ENCODE assay signal across 21 cellular contexts in the genomic region with DNA sequence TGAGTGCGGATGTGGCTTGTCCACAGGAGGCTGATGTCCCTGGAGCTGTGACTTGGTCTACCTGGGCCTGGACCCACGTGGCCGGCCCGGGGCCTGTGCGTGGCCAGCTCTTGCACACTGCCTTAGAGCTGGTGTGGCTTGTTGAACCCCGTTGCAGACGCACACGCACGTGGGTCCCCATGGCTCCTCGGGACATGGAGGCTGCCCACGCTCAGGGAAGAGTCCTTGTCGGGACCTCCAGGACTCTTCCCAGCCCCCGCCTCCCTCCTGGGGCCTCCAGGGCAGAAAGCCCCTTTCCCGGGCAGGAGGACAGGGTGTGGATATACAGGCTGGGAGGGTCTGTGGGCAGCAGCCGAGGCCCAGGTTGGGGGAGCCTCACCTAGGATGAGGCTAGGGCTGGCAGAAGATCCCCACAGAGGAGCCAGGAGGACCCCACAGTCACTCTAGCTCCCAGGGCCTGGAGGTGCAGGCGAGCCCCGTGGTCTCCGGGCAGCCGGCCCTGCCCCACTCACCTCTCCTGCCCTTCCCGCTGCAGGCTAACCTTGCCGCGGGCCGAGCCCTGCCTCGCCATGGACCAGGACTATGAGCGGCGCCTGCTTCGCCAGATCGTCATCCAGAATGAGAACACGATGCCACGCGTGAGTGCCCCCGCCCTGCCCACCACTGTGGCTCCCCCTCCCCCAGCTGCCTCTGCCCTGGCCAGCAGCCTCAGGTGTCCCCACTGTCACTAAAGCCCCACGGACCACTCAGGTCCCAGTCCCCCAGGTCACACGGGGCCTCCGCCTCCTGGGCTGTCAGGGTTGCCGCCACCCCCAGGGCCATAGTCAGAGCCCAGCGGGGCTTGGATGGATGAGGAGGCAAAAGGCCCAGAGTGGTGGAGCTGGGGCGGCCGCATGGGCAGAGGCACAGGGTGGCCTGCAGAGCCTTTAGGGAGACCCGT. TPM values are rescaled to one million over a fixed set of nuclear protein-coding genes. Genes with fewer than 3 reads are reported as not detected.
DNase-seq lines count a peak whose midpoint lies in the region; ATAC-seq, FAIRE-seq and TF ChIP-seq lines count a peak whose summit lies in the region.
"Had no signal": no experiment of that assay in that cellular context is flagged by ENCODE, and none has a peak within 500 bp of the region (broad histone marks: within the 10 kb centered on the region; RNA-seq: fewer than 3 reads in every experiment).

No MANE protein-coding gene starts in this region.

- H3K4me2 ChIP-seq in IMR-90 (ENCODE audit: low read depth, low read length) (no peak overlapping the region), K562 (ENCODE audit: insufficient read depth, low read length) (no peak overlapping the region)
- H3K4me2 ChIP-seq: A549, GM23338 had no signal

- H3K36me3 ChIP-seq in IMR-90 (ENCODE audit: control insufficient read depth, insufficient read depth, low read length) (peaks cover 48% of the 10 kb centered on the region), K562 (ENCODE audit: control insufficient read depth, insufficient read depth, low read length) (peaks cover 63% of the 10 kb centered on the region; the same call in 1 of the 3 replicates), upper lobe of right lung (peaks cover 54% of the 10 kb centered on the region)

- H3K18ac ChIP-seq in IMR-90 (ENCODE audit: low read depth, low read length): no peak overlapping the region

- H3K36me3 Mint-ChIP-seq in mesothelial cell of epicardium: peaks cover 11% of the 10 kb centered on the region

- H3K27ac ChIP-seq in IMR-90 (ENCODE audit: insufficient read depth, low read length): no peak overlapping the region
- H3K27ac ChIP-seq in K562 (ENCODE audit: extremely low read depth, low read depth, low read length): no peak overlapping the region
- H3K27ac ChIP-seq in upper lobe of right lung: no peak overlapping the region
- H3K27ac ChIP-seq: A549 had no signal

- H2AFZ ChIP-seq in IMR-90 (replicated peaks; ENCODE audit: low read length, poor library complexity) (no peak overlapping the region), K562 (ENCODE audit: low read depth, low read length) (no peak overlapping the region)
- H2AFZ ChIP-seq: GM23338 had no signal

- dilution Hi-C loops in IMR-90 (cut with HindIII; ENCODE audit: low sequenced_read_pairs, unreplicated experiment): no loop called here

- no peak overlapping the region for H2AK5ac ChIP-seq in IMR-90 (ENCODE audit: low read depth, low read length)

- H3K9me1 ChIP-seq in IMR-90 (ENCODE audit: insufficient read depth, low read length) (peaks cover 13% of the 10 kb centered on the region), K562 (ENCODE audit: control insufficient read depth, insufficient read depth, low read length) (peaks cover 4% of the 10 kb centered on the region)

- no peak overlapping the region for H2BK5ac ChIP-seq in IMR-90 (ENCODE audit: low read depth, low read length, poor library complexity, severe bottlenecking)

- H2BK120ac ChIP-seq in IMR-90 (ENCODE audit: low read depth, low read length): no peak overlapping the region

- H4K20me1 ChIP-seq in IMR-90 (ENCODE audit: insufficient read depth, low read length): peaks cover 74% of the 10 kb centered on the region
- peaks cover 12% of the 10 kb centered on the region; the same call in 1 of the 2 replicates for H4K20me1 ChIP-seq in K562 (replicated peaks; ENCODE audit: control insufficient read depth, insufficient read depth, low read length)

- TF ChIP-seq POLR2A in IMR-90 (IDR thresholded peaks at IDR 0.05; ENCODE audit: low read depth, low read length) (no peak), K562 (conservative IDR thresholded peaks at IDR 0.05) (no peak)

- no peak overlapping the region for H3K9ac ChIP-seq in IMR-90 (ENCODE audit: low read depth, low read length)
- peak overlapping the region in 1 of 2 experiments; percentile 72; a peak in 2 of 4 replicates for H3K9ac ChIP-seq in K562 (ENCODE audit: insufficient read depth in 1 of 2, low read depth in 2 of 2, low read length in 2 of 2)

- CTCF ChIA-PET in IMR-90 (lab: Yijun Ruan, JAX) (no interaction called here), K562 (lab: Yijun Ruan, JAX; ENCODE audit: low intra/inter-chr PET ratio) (no interaction called here)

- peaks cover 52% of the 10 kb centered on the region for H3K79me2 ChIP-seq in K562 (ENCODE audit: control insufficient read depth, insufficient read depth, low read length)

- TF ChIP-seq RAD21 in IMR-90 (IDR thresholded peaks at IDR 0.05; ENCODE audit: low read length): no peak
- TF ChIP-seq RAD21 in K562 (CRISPR knock-in tag; conservative IDR thresholded peaks at IDR 0.05 in 1 of 2, IDR thresholded peaks at IDR 0.05 in 1 of 2): no peak

- H3K4me3 ChIP-seq in IMR-90 (ENCODE audit: insufficient read depth, low read depth, low read length) (no peak overlapping the region), K562 (no peak overlapping the region), upper lobe of right lung (no peak overlapping the region)
- H3K4me3 ChIP-seq: A549, GM23338 had no signal

- POLR2A ChIA-PET in IMR-90 (lab: Charles Lee; ENCODE audit: unreplicated experiment) (no interaction called here), K562 (lab: Yijun Ruan, JAX) (interaction anchor here (1.4 kb wide), 1 partner anchor 11 kb away, joined by 4 read pairs; no protein-coding TSS in a partner anchor)

- H3K56ac ChIP-seq in IMR-90 (ENCODE audit: extremely low read depth, insufficient read depth, low read length): no peak overlapping the region

- H3K4ac ChIP-seq in IMR-90 (ENCODE audit: low read depth, low read length): no peak overlapping the region

- no peak overlapping the region for H4K8ac ChIP-seq in IMR-90 (ENCODE audit: low read depth in 2 of 2, low read length in 2 of 2)

- no peak for ATAC-seq in IMR-90 (ENCODE audit: low read depth)
- ATAC-seq in K562: no peak
- ATAC-seq in upper lobe of right lung: no peak
- no peak for ATAC-seq in HG02763 (IDR thresholded peaks at IDR 0.05; ENCODE audit: unreplicated experiment)
- ATAC-seq: A549; CD8-positive, alpha-beta T cell; GM23338 had no signal

- no peak for TF ChIP-seq EP300 in K562 (IDR thresholded peaks at IDR 0.05; ENCODE audit: low read length)

- H3K4me3 Mint-ChIP-seq in mesothelial cell of epicardium: no peak overlapping the region
- H3K4me3 Mint-ChIP-seq: CD14-positive monocyte; CD8-positive, alpha-beta T cell; GM23338 had no signal

- no peak overlapping the region for H2BK20ac ChIP-seq in IMR-90 (ENCODE audit: low read depth, low read length)

- DNase-seq in IMR-90: no peak
- DNase-seq in K562 (ENCODE audit: extremely low read depth in 1 of 4, low spot score in 3 of 4): no peak
- no peak for DNase-seq in mesothelial cell of epicardium (ENCODE audit: low spot score in 2 of 2, unreplicated experiment in 2 of 2)
- DNase-seq in upper lobe of right lung: peak; percentile 58
- DNase-seq in hepatic stellate cell (ENCODE audit: low spot score): no peak
- DNase-seq in AML-193 (lab: John Stamatoyannopoulos, UW): no peak
- DNase-seq: CD8-positive, alpha-beta T cell; COR-L47; DMS153; DND-41; GDM1; H7 had no signal

- H3K9me3 ChIP-seq in IMR-90 (ENCODE audit: control insufficient read depth, insufficient read depth, low read length) (no peaks in the 10 kb centered on the region), K562 (replicated peaks; ENCODE audit: control insufficient read depth, insufficient read depth, low read depth, low read length) (no peaks in the 10 kb centered on the region), upper lobe of right lung (no peaks in the 10 kb centered on the region)
- H3K9me3 ChIP-seq: A549 had no signal

- no peaks in the 10 kb centered on the region for H3K9me3 Mint-ChIP-seq in mesothelial cell of epicardium
- H3K9me3 Mint-ChIP-seq: CD8-positive, alpha-beta T cell; GM23338 had no signal

- no peak overlapping the region for H2BK15ac ChIP-seq in IMR-90 (ENCODE audit: low read depth, low read length)

- no peak overlapping the region for H4K5ac ChIP-seq in IMR-90 (ENCODE audit: low read depth, low read length)

- TF ChIP-seq CTCF in IMR-90 (conservative IDR thresholded peaks at IDR 0.05; ENCODE audit: low read depth, low read length) (no peak), K562 (IDR thresholded peaks at IDR 0.05 in 2 of 3, conservative IDR thresholded peaks at IDR 0.05 in 1 of 3; ENCODE audit: insufficient read depth in 2 of 3, low read depth in 1 of 3, low read length in 3 of 3) (no peak), mesothelial cell of epicardium (IDR thresholded peaks at IDR 0.05; ENCODE audit: unreplicated experiment) (no peak), upper lobe of right lung (IDR thresholded peaks at IDR 0.05) (no peak)

- no peak overlapping the region for H3K14ac ChIP-seq in IMR-90 (replicated peaks; ENCODE audit: low read depth, low read length)

- no TSS peak for BruUV-seq in IMR-90 (replicated peaks; lab: Mats Ljungman, UMichigan)
- no TSS peak for BruUV-seq in K562 (replicated peaks; lab: Mats Ljungman, UMichigan)

- no peak for FAIRE-seq in K562 (lab: Jason Lieb, UNC)
- FAIRE-seq: A549, D721Med, GM12892 had no signal

- 96% methylated on average over 26 of the region's 40 CpGs; no CpG with 5 or more reads in 1 of the 2 experiments for WGBS in IMR-90 (ENCODE audit: extremely low coverage in 2 of 2, insufficient read length in 1 of 2), 2 experiments
- WGBS in K562 (ENCODE audit: insufficient coverage, low coverage, missing lambda C conversion rate): 92% methylated on average over 27 of the region's 40 CpGs

- H3K4me1 Mint-ChIP-seq in mesothelial cell of epicardium: peaks cover 5% of the 10 kb centered on the region
- H3K4me1 Mint-ChIP-seq: CD14-positive monocyte had no signal

- in situ Hi-C loops in IMR-90 (cut with MboI; ENCODE audit: low sequenced_read_pairs) (no loop called here), K562 (cut with MboI) (no loop called here)

- H3K27me3 ChIP-seq in IMR-90 (ENCODE audit: control insufficient read depth, insufficient read depth, low read length) (no peaks in the 10 kb centered on the region), K562 (ENCODE audit: control insufficient read depth in 2 of 2, insufficient read depth in 2 of 2, low read length in 2 of 2) (no peaks in the 10 kb centered on the region), upper lobe of right lung (no peaks in the 10 kb centered on the region)

- intact Hi-C loops in IMR-90 (cut with micrococcal nuclease) (no loop called here), K562 (cut with micrococcal nuclease) (no loop called here), upper lobe of right lung (cut with DNase I) (no loop called here)

- H4K91ac ChIP-seq in IMR-90 (ENCODE audit: insufficient read depth, low read depth, low read length): no peak overlapping the region

- peaks cover 24 to 80% of the 10 kb centered on the region in 2 experiments for H3K79me1 ChIP-seq in IMR-90 (ENCODE audit: low read depth in 1 of 2, low read length in 2 of 2)

- no peaks in the 10 kb centered on the region for H3K27me3 Mint-ChIP-seq in mesothelial cell of epicardium (ENCODE audit: low read depth)

- H3K4me1 ChIP-seq in IMR-90 (ENCODE audit: control insufficient read depth, insufficient read depth, low read length) (no peaks in the 10 kb centered on the region), K562 (replicated peaks in 1 of 2; ENCODE audit: control insufficient read depth in 2 of 2, insufficient read depth in 2 of 2, low read length in 2 of 2) (peaks cover 19 to 80% of the 10 kb centered on the region in 2 experiments), upper lobe of right lung (no peaks in the 10 kb centered on the region)
- H3K4me1 ChIP-seq: A549 had no signal

- no peak overlapping the region for H3K23ac ChIP-seq in IMR-90 (ENCODE audit: low read depth, low read length)

- peak overlapping the region; percentile 78 for H2AK9ac ChIP-seq in IMR-90 (replicated peaks; ENCODE audit: low read depth, low read length, poor library complexity)

- peak overlapping the region; percentile 4 for H3K27ac Mint-ChIP-seq in mesothelial cell of epicardium
- H3K27ac Mint-ChIP-seq: CD8-positive, alpha-beta T cell; GM23338 had no signal

RNA-seq across cellular contexts. Expression of gene TEKTIP1, which starts 16.3 kb away (rescaled TPM):
- total RNA-seq in IMR-90 (2012; rRNA removed) (not detected in 2 replicates), K562 (2014; rRNA removed) (not detected in 2 replicates), K562 (2014; rRNA removed; fragmentation: Illumina TruSeq; extraction: Trizol) (not detected in 2 replicates), K562 (2015; rRNA removed; fragmentation: Illumina TruSeq; extraction: Trizol) (0.26 TPM in 1 of 2 replicates, not detected in the other), K562 (2021) (0.29 and 0.66 TPM in 2 replicates), mesothelial cell of epicardium (2.3 to 3.5 TPM (median 2.6 TPM) in 3 replicates), upper lobe of right lung (3.2 TPM)
- polyA plus RNA-seq in IMR-90 (2012; rRNA removed) (not detected in 2 replicates), K562 (2011; rRNA removed) (not detected in 2 replicates), K562 (2014; fragmentation: Illumina TruSeq; extraction: Trizol) (not detected in 2 replicates), K562 (2014; fragmentation: Nextera tagmentation; extraction: Ambion mirVana) (not detected), K562 (2014; rRNA removed) (not detected in 2 replicates)
- not detected in 2 replicates for polyA plus RNA-seq in IMR-90 (2012; cell fraction: cytosol; rRNA removed)
- 0.36 and 0.60 TPM in 2 replicates for polyA plus RNA-seq in IMR-90 (2012; cell fraction: nucleus; rRNA removed; ENCODE audit: low replicate concordance)
- not detected in 2 replicates for total RNA-seq in K562 (2011; cell fraction: chromatin; rRNA removed; ENCODE audit: low replicate concordance)
- total RNA-seq in K562 (2011; cell fraction: nucleolus; rRNA removed): not detected in 2 replicates
- total RNA-seq in K562 (2011; cell fraction: nucleoplasm; rRNA removed): not detected in 2 replicates
- polyA plus RNA-seq in K562 (2011; cell fraction: cytosol; rRNA removed): not detected in 2 replicates
- 0.53 TPM in 1 of 2 replicates, not detected in the other for polyA plus RNA-seq in K562 (2011; cell fraction: nucleus; rRNA removed)
- polyA plus RNA-seq in K562 (2012): 0.44 and 0.68 TPM in 2 replicates
- not detected in 2 replicates for polyA minus RNA-seq in K562 (2011; rRNA and poly(A)+ RNA removed)
- not detected in 2 replicates for polyA minus RNA-seq in K562 (2011; cell fraction: cytosol; rRNA and poly(A)+ RNA removed)
- polyA minus RNA-seq in K562 (2011; cell fraction: nucleus; rRNA and poly(A)+ RNA removed): not detected in 2 replicates
- total RNA-seq: GM23338, H7, HT-29 had no signal
- polyA plus RNA-seq: A549, AG04450, BJ, CD14-positive monocyte, GM23338 had no signal

RNA-seq across cellular contexts. Expression of gene FZR1, which starts 16.6 kb away (rescaled TPM):
- total RNA-seq in IMR-90 (2012; rRNA removed) (21.5 and 24.4 TPM in 2 replicates), K562 (2014; rRNA removed) (24.1 and 42.2 TPM in 2 replicates), K562 (2014; rRNA removed; fragmentation: Illumina TruSeq; extraction: Trizol) (5.0 and 5.7 TPM in 2 replicates), K562 (2015; rRNA removed; fragmentation: Illumina TruSeq; extraction: Trizol) (18.0 and 22.3 TPM in 2 replicates), K562 (2021) (45.4 and 48.0 TPM in 2 replicates), mesothelial cell of epicardium (53.7 to 54.9 TPM (median 53.9 TPM) in 3 replicates), upper lobe of right lung (30.8 TPM)
- polyA plus RNA-seq in IMR-90 (2012; rRNA removed) (47.8 and 56.3 TPM in 2 replicates), K562 (2011; rRNA removed) (22.2 and 37.4 TPM in 2 replicates), K562 (2014; fragmentation: Illumina TruSeq; extraction: Trizol) (21.6 and 40.6 TPM in 2 replicates), K562 (2014; fragmentation: Nextera tagmentation; extraction: Ambion mirVana) (under 1 TPM; 0.18 to 0.28 TPM), K562 (2014; rRNA removed) (23.6 and 30.6 TPM in 2 replicates)
- 34.0 and 49.4 TPM in 2 replicates for polyA plus RNA-seq in IMR-90 (2012; cell fraction: cytosol; rRNA removed)
- 57.9 and 195 TPM in 2 replicates for polyA plus RNA-seq in IMR-90 (2012; cell fraction: nucleus; rRNA removed; ENCODE audit: low replicate concordance)
- total RNA-seq in K562 (2011; cell fraction: chromatin; rRNA removed; ENCODE audit: low replicate concordance): 50.6 and 186 TPM in 2 replicates
- 95.1 and 105 TPM in 2 replicates for total RNA-seq in K562 (2011; cell fraction: nucleolus; rRNA removed)
- 50.0 and 65.9 TPM in 2 replicates for total RNA-seq in K562 (2011; cell fraction: nucleoplasm; rRNA removed)
- polyA plus RNA-seq in K562 (2011; cell fraction: cytosol; rRNA removed): 18.2 and 33.8 TPM in 2 replicates
- 112 and 152 TPM in 2 replicates for polyA plus RNA-seq in K562 (2011; cell fraction: nucleus; rRNA removed)
- polyA plus RNA-seq in K562 (2012): 39.8 and 40.4 TPM in 2 replicates
- 6.9 and 8.2 TPM in 2 replicates for polyA minus RNA-seq in K562 (2011; rRNA and poly(A)+ RNA removed)
- polyA minus RNA-seq in K562 (2011; cell fraction: cytosol; rRNA and poly(A)+ RNA removed): 32.1 and 44.7 TPM in 2 replicates
- 18.8 and 33.2 TPM in 2 replicates for polyA minus RNA-seq in K562 (2011; cell fraction: nucleus; rRNA and poly(A)+ RNA removed)

RNA-seq across cellular contexts. Expression of gene DOHH, which starts 22.2 kb away (rescaled TPM):
- total RNA-seq in IMR-90 (2012; rRNA removed): 3.2 and 4.2 TPM in 2 replicates
- 9.2 and 13.6 TPM in 2 replicates for polyA plus RNA-seq in IMR-90 (2012; rRNA removed)
- 19.8 and 19.9 TPM in 2 replicates for polyA plus RNA-seq in IMR-90 (2012; cell fraction: cytosol; rRNA removed)
- polyA plus RNA-seq in IMR-90 (2012; cell fraction: nucleus; rRNA removed; ENCODE audit: low replicate concordance): 5.3 and 24.1 TPM in 2 replicates
- 1.7 and 7.3 TPM in 2 replicates for total RNA-seq in K562 (2011; cell fraction: chromatin; rRNA removed; ENCODE audit: low replicate concordance)
- total RNA-seq in K562 (2011; cell fraction: nucleolus; rRNA removed): 15.4 and 16.5 TPM in 2 replicates
- total RNA-seq in K562 (2011; cell fraction: nucleoplasm; rRNA removed): 6.7 and 6.9 TPM in 2 replicates
- total RNA-seq in K562 (2014; rRNA removed): 47.2 and 58.7 TPM in 2 replicates
- 1.1 and 1.8 TPM in 2 replicates for total RNA-seq in K562 (2014; rRNA removed; fragmentation: Illumina TruSeq; extraction: Trizol)
- total RNA-seq in K562 (2015; rRNA removed; fragmentation: Illumina TruSeq; extraction: Trizol): 10.4 and 10.6 TPM in 2 replicates
- total RNA-seq in K562 (2021): 21.4 and 31.0 TPM in 2 replicates
- polyA plus RNA-seq in K562 (2011; rRNA removed): 5.1 and 6.3 TPM in 2 replicates
- polyA plus RNA-seq in K562 (2011; cell fraction: cytosol; rRNA removed): 7.6 and 28.6 TPM in 2 replicates
- polyA plus RNA-seq in K562 (2011; cell fraction: nucleus; rRNA removed): 4.8 and 12.7 TPM in 2 replicates
- polyA plus RNA-seq in K562 (2012): 15.9 and 28.3 TPM in 2 replicates
- polyA plus RNA-seq in K562 (2014; fragmentation: Illumina TruSeq; extraction: Trizol): 1.2 and 8.2 TPM in 2 replicates
- polyA plus RNA-seq in K562 (2014; fragmentation: Nextera tagmentation; extraction: Ambion mirVana): under 1 TPM; 0.14 to 0.15 TPM
- polyA plus RNA-seq in K562 (2014; rRNA removed): 31.2 and 32.8 TPM in 2 replicates
- 1.1 and 2.0 TPM in 2 replicates for polyA minus RNA-seq in K562 (2011; rRNA and poly(A)+ RNA removed)
- polyA minus RNA-seq in K562 (2011; cell fraction: cytosol; rRNA and poly(A)+ RNA removed): 10.9 and 15.2 TPM in 2 replicates
- 5.5 and 6.3 TPM in 2 replicates for polyA minus RNA-seq in K562 (2011; cell fraction: nucleus; rRNA and poly(A)+ RNA removed)
- total RNA-seq in mesothelial cell of epicardium: 8.5 to 9.1 TPM (median 8.7 TPM) in 3 replicates
- total RNA-seq in upper lobe of right lung: 12.2 TPM

RNA-seq across cellular contexts. Expression of gene MFSD12, which starts 34.7 kb away (rescaled TPM):
- 20.4 and 25.0 TPM in 2 replicates for total RNA-seq in IMR-90 (2012; rRNA removed)
- 77.2 and 85.1 TPM in 2 replicates for polyA plus RNA-seq in IMR-90 (2012; rRNA removed)
- 78.7 and 92.2 TPM in 2 replicates for polyA plus RNA-seq in IMR-90 (2012; cell fraction: cytosol; rRNA removed)
- polyA plus RNA-seq in IMR-90 (2012; cell fraction: nucleus; rRNA removed; ENCODE audit: low replicate concordance): 159 and 406 TPM in 2 replicates
- total RNA-seq in K562 (2011; cell fraction: chromatin; rRNA removed; ENCODE audit: low replicate concordance): 80.9 and 267 TPM in 2 replicates
- total RNA-seq in K562 (2011; cell fraction: nucleolus; rRNA removed): 253 and 311 TPM in 2 replicates
- total RNA-seq in K562 (2011; cell fraction: nucleoplasm; rRNA removed): 151 and 160 TPM in 2 replicates
- 99.9 and 103 TPM in 2 replicates for total RNA-seq in K562 (2014; rRNA removed)
- total RNA-seq in K562 (2014; rRNA removed; fragmentation: Illumina TruSeq; extraction: Trizol): 18.8 and 21.5 TPM in 2 replicates
- total RNA-seq in K562 (2015; rRNA removed; fragmentation: Illumina TruSeq; extraction: Trizol): 34.8 and 40.7 TPM in 2 replicates
- total RNA-seq in K562 (2021): 110 and 112 TPM in 2 replicates
- 31.8 and 53.9 TPM in 2 replicates for polyA plus RNA-seq in K562 (2011; rRNA removed)
- 48.2 and 140 TPM in 2 replicates for polyA plus RNA-seq in K562 (2011; cell fraction: cytosol; rRNA removed)
- polyA plus RNA-seq in K562 (2011; cell fraction: nucleus; rRNA removed): 127 and 224 TPM in 2 replicates
- 63.5 and 81.8 TPM in 2 replicates for polyA plus RNA-seq in K562 (2012)
- polyA plus RNA-seq in K562 (2014; fragmentation: Illumina TruSeq; extraction: Trizol): 28.2 and 63.0 TPM in 2 replicates
- 1 to 10 TPM in 1 of 2 experiments, under 1 TPM in 1; 0.69 to 1.7 TPM for polyA plus RNA-seq in K562 (2014; fragmentation: Nextera tagmentation; extraction: Ambion mirVana)
- polyA plus RNA-seq in K562 (2014; rRNA removed): 79.9 and 80.7 TPM in 2 replicates
- 19.6 and 27.4 TPM in 2 replicates for polyA minus RNA-seq in K562 (2011; rRNA and poly(A)+ RNA removed)
- 64.0 and 66.5 TPM in 2 replicates for polyA minus RNA-seq in K562 (2011; cell fraction: cytosol; rRNA and poly(A)+ RNA removed)
- 38.5 and 38.8 TPM in 2 replicates for polyA minus RNA-seq in K562 (2011; cell fraction: nucleus; rRNA and poly(A)+ RNA removed)
- total RNA-seq in mesothelial cell of epicardium: 58.3 to 61.1 TPM (median 59.5 TPM) in 3 replicates
- 95.9 TPM for total RNA-seq in upper lobe of right lung

RNA-seq across cellular contexts. Expression of gene SMIM44, which starts 39.5 kb away (rescaled TPM):
- total RNA-seq in IMR-90 (2012; rRNA removed): not detected in 2 replicates
- not detected in 2 replicates for polyA plus RNA-seq in IMR-90 (2012; rRNA removed)
- polyA plus RNA-seq in IMR-90 (2012; cell fraction: cytosol; rRNA removed): not detected in 2 replicates
- polyA plus RNA-seq in IMR-90 (2012; cell fraction: nucleus; rRNA removed; ENCODE audit: low replicate concordance): not detected in 2 replicates
- not detected in 2 replicates for total RNA-seq in K562 (2011; cell fraction: chromatin; rRNA removed; ENCODE audit: low replicate concordance)
- not detected in 2 replicates for total RNA-seq in K562 (2011; cell fraction: nucleolus; rRNA removed)
- not detected in 2 replicates for total RNA-seq in K562 (2011; cell fraction: nucleoplasm; rRNA removed)
- not detected in 2 replicates for total RNA-seq in K562 (2014; rRNA removed)
- not detected in 2 replicates for total RNA-seq in K562 (2014; rRNA removed; fragmentation: Illumina TruSeq; extraction: Trizol)
- not detected in 2 replicates for total RNA-seq in K562 (2015; rRNA removed; fragmentation: Illumina TruSeq; extraction: Trizol)
- not detected in 2 replicates for total RNA-seq in K562 (2021)
- not detected in 2 replicates for polyA plus RNA-seq in K562 (2011; rRNA removed)
- polyA plus RNA-seq in K562 (2011; cell fraction: cytosol; rRNA removed): not detected in 2 replicates
- polyA plus RNA-seq in K562 (2011; cell fraction: nucleus; rRNA removed): not detected in 2 replicates
- polyA plus RNA-seq in K562 (2012): not detected in 2 replicates
- not detected in 2 replicates for polyA plus RNA-seq in K562 (2014; fragmentation: Illumina TruSeq; extraction: Trizol)
- not detected for polyA plus RNA-seq in K562 (2014; fragmentation: Nextera tagmentation; extraction: Ambion mirVana)
- polyA plus RNA-seq in K562 (2014; rRNA removed): not detected in 2 replicates
- polyA minus RNA-seq in K562 (2011; rRNA and poly(A)+ RNA removed): not detected in 2 replicates
- polyA minus RNA-seq in K562 (2011; cell fraction: cytosol; rRNA and poly(A)+ RNA removed): not detected in 2 replicates
- polyA minus RNA-seq in K562 (2011; cell fraction: nucleus; rRNA and poly(A)+ RNA removed): not detected in 2 replicates
- total RNA-seq in mesothelial cell of epicardium: not detected in 3 replicates
- total RNA-seq in upper lobe of right lung: not detected
- total RNA-seq: CD8-positive, alpha-beta T cell; GM23338; H7 had no signal
- polyA plus RNA-seq: A549, AG04450, BJ, CD14-positive monocyte, GM23338 had no signal
